Comparison of ENCODE assay signal across 14 cellular contexts in genomic region chr2:98759338-98759737, GRCh38. TPM values are rescaled to one million over a fixed set of nuclear protein-coding genes. Genes with fewer than 3 reads are reported as not detected.
DNase-seq lines count a peak whose midpoint lies in the region; ATAC-seq and TF ChIP-seq lines count a peak whose summit lies in the region.
"Had no signal": no experiment of that assay in that cellular context is flagged by ENCODE, and none has a peak within 500 bp of the region (broad histone marks: within the 10 kb centered on the region; RNA-seq: fewer than 3 reads in every experiment).

No MANE protein-coding gene starts in this region.

- TF ChIP-seq CTCF in Peyer's patch (IDR thresholded peaks at IDR 0.05) (no peak), transverse colon (IDR thresholded peaks at IDR 0.05) (no peak), esophagus squamous epithelium (IDR thresholded peaks at IDR 0.05) (no peak), gastroesophageal sphincter (IDR thresholded peaks at IDR 0.05) (no peak)

- TF ChIP-seq POLR2A in Peyer's patch (IDR thresholded peaks at IDR 0.05) (no peak), transverse colon (IDR thresholded peaks at IDR 0.05) (no peak), esophagus squamous epithelium (IDR thresholded peaks at IDR 0.05) (no peak), gastroesophageal sphincter (IDR thresholded peaks at IDR 0.05) (no peak)

- no peaks in the 10 kb centered on the region for H3K27me3 Mint-ChIP-seq in activated T-cell treated with anti-CD3 and anti-CD28 coated beads, Interleukin-2, amount 50 U/mL, for 24 hours

- TF ChIP-seq EP300 in transverse colon (IDR thresholded peaks at IDR 0.05; ENCODE audit: low read depth), result no peak
- TF ChIP-seq EP300 in gastroesophageal sphincter (IDR thresholded peaks at IDR 0.05), result no peak

- H3K4me3 ChIP-seq in Peyer's patch (no peak overlapping the region), transverse colon (no peak overlapping the region), esophagus squamous epithelium (no peak overlapping the region), gastroesophageal sphincter (no peak overlapping the region)

- in situ Hi-C loops in transverse colon (cut with MboI; ENCODE audit: low pct_ligation_motif_present in 1 of 4, low pct_unique_long_range_greater_than_20kb in 1 of 4, low sequenced_read_pairs in 3 of 4), result no loop called here

- H3K9me3 Mint-ChIP-seq in activated T-cell treated with anti-CD3 and anti-CD28 coated beads, Interleukin-2, amount 50 U/mL, for 24 hours, result peaks cover 2% of the 10 kb centered on the region

- no peaks in the 10 kb centered on the region for H3K36me3 ChIP-seq in Peyer's patch
- H3K36me3 ChIP-seq in transverse colon, result no peaks in the 10 kb centered on the region
- no peaks in the 10 kb centered on the region for H3K36me3 ChIP-seq in esophagus squamous epithelium
- H3K36me3 ChIP-seq in gastroesophageal sphincter, result no peaks in the 10 kb centered on the region

- H3K4me1 ChIP-seq in Peyer's patch (peaks cover 0 to 16% (median 14%) of the 10 kb centered on the region in 4 donors), transverse colon (peaks cover 0 to 20% (median 7%) of the 10 kb centered on the region in 4 donors), esophagus squamous epithelium (peaks cover 0 to 47% (median 6%) of the 10 kb centered on the region in 3 donors), gastroesophageal sphincter (peaks cover 0 to 25% (median 0%) of the 10 kb centered on the region in 3 donors)

- H3K27ac Mint-ChIP-seq in activated T-cell treated with anti-CD3 and anti-CD28 coated beads, Interleukin-2, amount 50 U/mL, for 24 hours, result peak overlapping the region; percentile 78

- intact Hi-C loops in transverse colon (cut with DNase I; ENCODE audit: low total_unique reads), result no loop called here
- intact Hi-C loops in esophagus squamous epithelium (cut with DNase I), result no loop called here

- no peaks in the 10 kb centered on the region for H3K36me3 Mint-ChIP-seq in activated T-cell treated with anti-CD3 and anti-CD28 coated beads, Interleukin-2, amount 50 U/mL, for 24 hours (ENCODE audit: low read depth)

- no peak overlapping the region for H3K4me3 Mint-ChIP-seq in activated T-cell treated with anti-CD3 and anti-CD28 coated beads, Interleukin-2, amount 50 U/mL, for 24 hours

- H3K9me3 ChIP-seq in Peyer's patch (no peaks in the 10 kb centered on the region), transverse colon (no peaks in the 10 kb centered on the region), esophagus squamous epithelium (no peaks in the 10 kb centered on the region), gastroesophageal sphincter (no peaks in the 10 kb centered on the region)

- no peak for DNase-seq in activated T-cell treated with anti-CD3 and anti-CD28 coated beads, Interleukin-2, amount 50 U/mL, for 24 hours
- DNase-seq in activated T-cell treated with anti-CD3 and anti-CD28 coated beads, Interleukin-2, amount 50 U/mL, for 1 hour, result no peak
- DNase-seq in Peyer's patch (no peak), transverse colon (no peak), esophagus squamous epithelium (lab: John Stamatoyannopoulos, UW) (no peak)
- peak; percentile 66 for DNase-seq in central memory CD4-positive, alpha-beta T cell
- DNase-seq: DMS79; head of caudate nucleus; NCI-H2081 treated with DMSO at 0.1 percent for 48 hours; occipital lobe; stimulated activated CD4-positive, alpha-beta T cell treated with anti-CD3 and anti-CD28 coated beads, Interleukin-12 subunit alpha, Interleukin-12 subunit beta, amount 100 ng/mL, for 4 hours had no signal

- H3K4me1 Mint-ChIP-seq in activated T-cell treated with anti-CD3 and anti-CD28 coated beads, Interleukin-2, amount 50 U/mL, for 24 hours (ENCODE audit: low read depth), result peaks cover 63% of the 10 kb centered on the region

- ATAC-seq in gastroesophageal sphincter, result no peak
- ATAC-seq in GM18868 (IDR thresholded peaks at IDR 0.05; ENCODE audit: unreplicated experiment), result no peak
- ATAC-seq: HCT116 had no signal

- WGBS in transverse colon (ENCODE audit: low coverage in 1 of 2), 2 donors, result 62 to 73% methylated on average over 2 of the region's 2 CpGs
- 55 to 57% methylated on average over 2 of the region's 2 CpGs for WGBS in esophagus squamous epithelium, 2 donors
- WGBS in gastroesophageal sphincter (ENCODE audit: low coverage in 1 of 2), 2 donors, result 55 to 57% methylated on average over 1 to 2 of the region's 2 CpGs

- H3K27ac ChIP-seq in Peyer's patch (peak overlapping the region; percentile 26 to 75 (median 68)), transverse colon (peak overlapping the region; percentile 49 to 61 (median 59)), esophagus squamous epithelium (peak overlapping the region in 2 of 4 donors; percentile 56 to 63), gastroesophageal sphincter (no peak overlapping the region)

- no peaks in the 10 kb centered on the region for H3K27me3 ChIP-seq in Peyer's patch
- H3K27me3 ChIP-seq in transverse colon, result no peaks in the 10 kb centered on the region
- peaks cover 0 to 21% (median 0%) of the 10 kb centered on the region in 4 donors for H3K27me3 ChIP-seq in esophagus squamous epithelium
- peaks cover 16% of the 10 kb centered on the region for H3K27me3 ChIP-seq in gastroesophageal sphincter

RNA-seq across cellular contexts. Expression of gene MGAT4A, which starts 28.4 kb away (rescaled TPM):
- total RNA-seq in Peyer's patch (100 to 1,000 TPM in 3 of 4 donors, 10 to 100 TPM in 1; 52.8 to 243 (median 175) TPM), transverse colon (100 to 1,000 TPM in 3 of 4 donors, 10 to 100 TPM in 1; 29.9 to 237 (median 124) TPM), esophagus squamous epithelium (10 to 100 TPM in 1 of 4 donors, 1 to 10 TPM in 3; 4.1 to 11.6 (median 7.1) TPM), gastroesophageal sphincter (10 to 100 TPM; 12.7 to 33.0 (median 21.2) TPM)

Comparison
In these comparisons a context has a peak if more than half of its experiments do, and no peak if none do; other contexts are left out.
1. H3K27ac ChIP-seq: peak in Peyer's patch (4 of 4) and transverse colon (4 of 4); none in gastroesophageal sphincter (0 of 4).